ENCODE assay signal across 8 cellular contexts in the genomic region with DNA sequence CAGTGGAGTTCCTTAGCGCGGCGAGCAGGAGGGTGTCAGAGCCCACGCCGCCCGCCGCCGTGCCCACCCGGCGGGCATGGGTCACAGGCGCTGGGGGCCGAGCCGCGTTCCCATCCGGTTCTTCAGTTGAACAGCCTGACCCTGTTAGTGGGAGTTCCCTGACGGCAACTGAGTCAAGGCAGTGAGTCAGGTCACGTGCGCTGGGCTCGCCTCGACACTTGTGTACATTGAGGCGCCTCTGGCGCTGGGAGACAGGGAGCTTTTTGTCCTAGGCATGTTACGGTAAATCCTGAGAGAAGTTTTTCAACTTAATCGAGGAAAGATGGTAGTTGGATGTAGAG. TPM values are rescaled to one million over a fixed set of nuclear protein-coding genes. Genes with fewer than 3 reads are reported as not detected.
A peak's percentile ranks its signal among the peaks of the same experiment; 100 is the strongest.
DNase-seq lines count a peak whose midpoint lies in the region; ATAC-seq and TF ChIP-seq lines count a peak whose summit lies in the region.

No MANE protein-coding gene starts in this region.

- H3K4me1 ChIP-seq in mononuclear cell (ENCODE audit: insufficient read depth, low read length): peaks cover 54% of the 10 kb centered on the region

- H3K4me3 ChIP-seq in mononuclear cell (ENCODE audit: low read length): peak overlapping the region; percentile 97

- H3K27me3 ChIP-seq in mononuclear cell (ENCODE audit: insufficient read depth, low read length): no peaks in the 10 kb centered on the region

- DNase-seq in AG09319 (ENCODE audit: extremely low read depth, low read depth): peak; percentile 18
- peak; percentile 60 for DNase-seq in NAMALWA (ENCODE audit: low spot score)
- peak; percentile 32 for DNase-seq in activated T-cell treated with anti-CD3 and anti-CD28 coated beads for 4 hours
- peak; percentile 72 for DNase-seq in epithelial cell of prostate (ENCODE audit: low read depth, low spot score)
- DNase-seq in stimulated activated CD8-positive, alpha-beta memory T cell treated with anti-CD3 and anti-CD28 coated beads, Interleukin-2, amount 100 ng/mL, for 48 hours (ENCODE audit: low read depth in 2 of 2): peak; percentile 35 to 44

- H3K27ac ChIP-seq in epithelial cell of prostate: peak overlapping the region; percentile 99

- peak; percentile 14 for ATAC-seq in GM21529 (IDR thresholded peaks at IDR 0.05; ENCODE audit: unreplicated experiment)
- no peak for ATAC-seq in HG03280 (IDR thresholded peaks at IDR 0.05; ENCODE audit: unreplicated experiment)

- H3K9me3 ChIP-seq in mononuclear cell (ENCODE audit: low read depth, low read length): no peaks in the 10 kb centered on the region

- no peak for TF ChIP-seq CTCF in AG09319 (IDR thresholded peaks at IDR 0.05; ENCODE audit: low read depth, low read length)

RNA-seq across cellular contexts. Expression of gene RAB7A, which starts 0.7 kb away (rescaled TPM):
- 62.0 TPM for total RNA-seq in mononuclear cell

Comparison
In these comparisons a context has a peak if more than half of its experiments do, and no peak if none do; other contexts are left out.
1. DNase-seq: peak in every context shown above with its lines; median percentile 72 in epithelial cell of prostate; 60 in NAMALWA; 40 in stimulated activated CD8-positive, alpha-beta memory T cell treated with anti-CD3 and anti-CD28 coated beads, Interleukin-2, amount 100 ng/mL, for 48 hours; 32 in activated T-cell treated with anti-CD3 and anti-CD28 coated beads for 4 hours; 18 in AG09319.